Comparison of ENCODE assay signal across 8 cellular contexts in genomic region chr5:101678494-101679193, GRCh38.
DNase-seq lines count a peak whose midpoint lies in the region; ATAC-seq lines count a peak whose summit lies in the region.

No MANE protein-coding gene starts in this region.

- H3K4me3 ChIP-seq in neuron (ENCODE audit: low read length): no peak overlapping the region

- ATAC-seq in GM18519 (IDR thresholded peaks at IDR 0.05; ENCODE audit: low FRiP score, unreplicated experiment) (peak; percentile 63), HG03060 (IDR thresholded peaks at IDR 0.05; ENCODE audit: low read depth, unreplicated experiment) (peak; percentile 55)

- peak in 9 of 14 donors; percentile 1 to 30 (median 13) for DNase-seq in C1 segment of cervical spinal cord (lab: John Stamatoyannopoulos, UW)
- DNase-seq in NCI-H345 (lab: John Stamatoyannopoulos, UW): peak; percentile 51
- peak; percentile 0 for DNase-seq in activated CD8-positive, alpha-beta memory T cell treated with anti-CD3 and anti-CD28 coated beads, Interleukin-2, amount 50 U/mL, for 24 hours (ENCODE audit: extremely low read depth)
- peak; percentile 2 for DNase-seq in fibroblast of gingiva (ENCODE audit: low read depth)
- no peak for DNase-seq in DMS79 (lab: John Stamatoyannopoulos, UW)

- no peaks in the 10 kb centered on the region for H3K4me1 ChIP-seq in neuron (ENCODE audit: insufficient read depth, low read length)

- no peaks in the 10 kb centered on the region for H3K36me3 ChIP-seq in neuron (ENCODE audit: insufficient read depth, low read length)

- peak overlapping the region; percentile 6 for H2AFZ ChIP-seq in neuron (ENCODE audit: low read depth, low read length)

- no peaks in the 10 kb centered on the region for H3K9me3 ChIP-seq in neuron (ENCODE audit: low read length)

- H3K27me3 ChIP-seq in neuron (ENCODE audit: insufficient read depth, low read length): no peaks in the 10 kb centered on the region
